In genomic region chr16:50830698-50831097, GRCh38 we compare ENCODE assay signal across 25 cellular contexts.
DNase-seq lines count a peak whose midpoint lies in the region; ATAC-seq and TF ChIP-seq lines count a peak whose summit lies in the region.
"Had no signal": no experiment of that assay in that cellular context is flagged by ENCODE, and none has a peak within 500 bp of the region (broad histone marks: within the 10 kb centered on the region; RNA-seq: fewer than 3 reads in every experiment).

No MANE protein-coding gene starts in this region.

- peak overlapping the region; percentile 50 for H3K27ac Mint-ChIP-seq in neural crest cell (ENCODE audit: unreplicated experiment)
- H3K27ac Mint-ChIP-seq in effector memory CD8-positive, alpha-beta T cell, result no peak overlapping the region
- H3K27ac Mint-ChIP-seq: CD4-positive, alpha-beta memory T cell; GM23338 had no signal

- H3K9me3 ChIP-seq in RWPE2 (ENCODE audit: severe bottlenecking), result no peaks in the 10 kb centered on the region
- H3K9me3 ChIP-seq: A549 had no signal

- no peak overlapping the region for H3K27ac ChIP-seq in RWPE2 (ENCODE audit: poor library complexity, severe bottlenecking)
- H3K27ac ChIP-seq: A549, PC-9 had no signal

- TF ChIP-seq CTCF in RWPE2 (IDR thresholded peaks at IDR 0.05; ENCODE audit: poor library complexity, severe bottlenecking) (no peak), epithelial cell of esophagus (IDR thresholded peaks at IDR 0.05; ENCODE audit: insufficient read depth, low read depth, low read length, missing control alignments) (peak; percentile 7), neural crest cell (conservative IDR thresholded peaks at IDR 0.05) (no peak)

- H3K4me1 Mint-ChIP-seq in neural crest cell, result peaks cover 7% of the 10 kb centered on the region
- peaks cover 0 to 1% of the 10 kb centered on the region in 2 donors for H3K4me1 Mint-ChIP-seq in effector memory CD8-positive, alpha-beta T cell (ENCODE audit: low read depth in 2 of 2)
- H3K4me1 Mint-ChIP-seq: CD4-positive, alpha-beta memory T cell; GM23338 had no signal

- H3K4me3 ChIP-seq in RWPE2 (ENCODE audit: severe bottlenecking) (no peak overlapping the region), epithelial cell of esophagus (ENCODE audit: low read length) (no peak overlapping the region)
- H3K4me3 ChIP-seq: A549, GM23338, PC-9 had no signal

- DNase-seq in HPDE6-E6E7 (ENCODE audit: extremely low spot score) (peak; percentile 77), RWPE2 (ENCODE audit: low spot score) (no peak), epithelial cell of esophagus (ENCODE audit: low read depth) (peak; percentile 76), neural crest cell (ENCODE audit: low read depth, low spot score) (no peak), nucleus accumbens (lab: John Stamatoyannopoulos, UW) (no peak), cerebellum (ENCODE audit: low spot score) (no peak), LoVo (ENCODE audit: low spot score) (no peak)
- DNase-seq in effector memory CD8-positive, alpha-beta T cell, result no peak
- DNase-seq: AML-193; C1 segment of cervical spinal cord; CD4-positive, alpha-beta memory T cell; COR-L47; DMS53; H9; KBM-7; MM.1S; NCI-H1417; NCI-H1694; NCI-H2029 treated with DMSO at 0.1 percent for 48 hours; NCI-H526 treated with DMSO at 0.1 percent for 48 hours; PC-9; RPMI8226; SHP77 treated with DMSO at 0.1 percent for 48 hours had no signal

- H3K27me3 Mint-ChIP-seq in neural crest cell (ENCODE audit: low read depth), result no peaks in the 10 kb centered on the region
- H3K27me3 Mint-ChIP-seq in effector memory CD8-positive, alpha-beta T cell, result peaks cover 45 to 50% of the 10 kb centered on the region in 2 donors

- peaks cover 5% of the 10 kb centered on the region for H3K9me3 Mint-ChIP-seq in neural crest cell
- H3K9me3 Mint-ChIP-seq in effector memory CD8-positive, alpha-beta T cell, result peaks cover 0 to 6% of the 10 kb centered on the region in 2 donors

- no peaks in the 10 kb centered on the region for H3K36me3 ChIP-seq in RWPE2 (ENCODE audit: low read depth)

- H3K36me3 Mint-ChIP-seq in neural crest cell (ENCODE audit: low read depth), result peaks cover 6% of the 10 kb centered on the region
- H3K36me3 Mint-ChIP-seq in effector memory CD8-positive, alpha-beta T cell (ENCODE audit: insufficient read depth), result no peaks in the 10 kb centered on the region
- H3K36me3 Mint-ChIP-seq: CD4-positive, alpha-beta memory T cell had no signal

- H3K4me3 Mint-ChIP-seq in neural crest cell, result no peak overlapping the region
- no peak overlapping the region for H3K4me3 Mint-ChIP-seq in effector memory CD8-positive, alpha-beta T cell
- H3K4me3 Mint-ChIP-seq: CD4-positive, alpha-beta memory T cell; GM23338; H9 had no signal

- peak; percentile 83 for ATAC-seq in RWPE2 (ENCODE audit: low read depth)
- no peak for ATAC-seq in effector memory CD8-positive, alpha-beta T cell (replicated peaks)
- ATAC-seq: A549, GM23338 had no signal

- peaks cover 6% of the 10 kb centered on the region for H3K4me1 ChIP-seq in RWPE2 (ENCODE audit: insufficient read depth, poor library complexity, severe bottlenecking)
- H3K4me1 ChIP-seq: A549 had no signal

- H3K27me3 ChIP-seq in RWPE2 (ENCODE audit: insufficient read depth, poor library complexity, severe bottlenecking), result peaks cover 5% of the 10 kb centered on the region

Comparison
In these comparisons a context has a peak if more than half of its experiments do, and no peak if none do; other contexts are left out.
1. DNase-seq: peak in HPDE6-E6E7 (single experiment) and epithelial cell of esophagus (single experiment); none in RWPE2 (single experiment), neural crest cell (single experiment), nucleus accumbens (0 of 56), cerebellum (single experiment), LoVo (single experiment) and effector memory CD8-positive, alpha-beta T cell (0 of 3).